In genomic region chr9:125912261-125912660, GRCh38 we compare ENCODE assay signal across 21 cellular contexts.
"Had no signal": no experiment of that assay in that cellular context is flagged by ENCODE, and none has a peak within 500 bp of the region (broad histone marks: within the 10 kb centered on the region; RNA-seq: fewer than 3 reads in every experiment).

No MANE protein-coding gene starts in this region.

- H3K27ac ChIP-seq: esophagus squamous epithelium, gastrocnemius medialis, neutrophil, ovary, prostate gland, spleen, testis, uterus had no signal

- H3K36me3 ChIP-seq: esophagus squamous epithelium, gastrocnemius medialis, ovary, prostate gland, uterus had no signal

- H3K4me1 ChIP-seq: esophagus squamous epithelium, gastrocnemius medialis, prostate gland, spleen, testis, uterus had no signal

- H3K9me3 ChIP-seq: esophagus squamous epithelium, gastrocnemius medialis, neutrophil, ovary, prostate gland, spleen, testis, uterus had no signal

- H3K27me3 ChIP-seq: esophagus squamous epithelium, gastrocnemius medialis, neutrophil, ovary, spleen, testis, uterus had no signal

- H3K4me3 ChIP-seq: esophagus squamous epithelium, gastrocnemius medialis, ovary, prostate gland, spleen, testis, uterus had no signal

- DNase-seq: activated CD4-positive, alpha-beta T cell treated with anti-CD3 and anti-CD28 coated beads, Interleukin-2, amount 10 ng/mL, durations not matched to agents 7 days and 5 days; activated CD8-positive, alpha-beta T cell treated with anti-CD3 and anti-CD28 coated beads for 36 hours; activated gamma-delta T cell; activated naive CD4-positive, alpha-beta T cell treated with anti-CD3 and anti-CD28 coated beads, Interleukin-2, amount 50 U/mL, for 16 hours; activated naive CD8-positive, alpha-beta T cell treated with anti-CD3 and anti-CD28 coated beads, Interleukin-2, amount 50 U/mL, for 24 hours; cerebellar nuclear complex; cortex of kidney; endodermal cell; esophagus squamous epithelium; gastrocnemius medialis; head of caudate nucleus; hypothalamus; ovary; spleen; stimulated activated CD4-positive, alpha-beta T cell treated with anti-CD3 and anti-CD28 coated beads, Interleukin-4, amount 100 ng/mL, for 1 hour; stimulated activated naive CD4-positive, alpha-beta T cell; testis; trophoblast cell; uterus had no signal
